ENCODE assay signal across 11 cellular contexts in genomic region chr5:152572812-152573211, GRCh38.
"Had no signal": no experiment of that assay in that cellular context is flagged by ENCODE, and none has a peak within 500 bp of the region (broad histone marks: within the 10 kb centered on the region; RNA-seq: fewer than 3 reads in every experiment).

No MANE protein-coding gene starts in this region.

- H3K9me3 ChIP-seq: adrenal gland, ascending aorta, body of pancreas, breast epithelium had no signal

- H3K4me3 ChIP-seq: adrenal gland, ascending aorta, body of pancreas, breast epithelium, cardiac muscle cell had no signal

- H3K36me3 ChIP-seq: adrenal gland, ascending aorta, brain microvascular endothelial cell, breast epithelium, cardiac muscle cell had no signal

- H3K27ac ChIP-seq: adrenal gland, ascending aorta, body of pancreas, brain microvascular endothelial cell, breast epithelium, cardiac muscle cell had no signal

- ATAC-seq: activated naive CD4-positive, alpha-beta T cell treated with anti-CD3 and anti-CD28 coated beads, Interleukin-2, amount 50 U/mL, for 72 hours; activated naive CD8-positive, alpha-beta T cell treated with anti-CD3 and anti-CD28 coated beads, Interleukin-2, amount 50 U/mL, for 24 hours; activated T-cell treated with anti-CD3 and anti-CD28 coated beads, Interleukin-2, amount 50 U/mL, for 4 hours; activated T-cell treated with anti-CD3 and anti-CD28 coated beads, Interleukin-2, amount 50 U/mL, for 72 hours; activated T-helper 17 cell treated with anti-CD3 and anti-CD28 coated beads, Interleukin-2, amount 50 U/mL, for 72 hours; body of pancreas had no signal

- H3K4me1 ChIP-seq: adrenal gland, ascending aorta, body of pancreas, breast epithelium had no signal
